In the genomic region with DNA sequence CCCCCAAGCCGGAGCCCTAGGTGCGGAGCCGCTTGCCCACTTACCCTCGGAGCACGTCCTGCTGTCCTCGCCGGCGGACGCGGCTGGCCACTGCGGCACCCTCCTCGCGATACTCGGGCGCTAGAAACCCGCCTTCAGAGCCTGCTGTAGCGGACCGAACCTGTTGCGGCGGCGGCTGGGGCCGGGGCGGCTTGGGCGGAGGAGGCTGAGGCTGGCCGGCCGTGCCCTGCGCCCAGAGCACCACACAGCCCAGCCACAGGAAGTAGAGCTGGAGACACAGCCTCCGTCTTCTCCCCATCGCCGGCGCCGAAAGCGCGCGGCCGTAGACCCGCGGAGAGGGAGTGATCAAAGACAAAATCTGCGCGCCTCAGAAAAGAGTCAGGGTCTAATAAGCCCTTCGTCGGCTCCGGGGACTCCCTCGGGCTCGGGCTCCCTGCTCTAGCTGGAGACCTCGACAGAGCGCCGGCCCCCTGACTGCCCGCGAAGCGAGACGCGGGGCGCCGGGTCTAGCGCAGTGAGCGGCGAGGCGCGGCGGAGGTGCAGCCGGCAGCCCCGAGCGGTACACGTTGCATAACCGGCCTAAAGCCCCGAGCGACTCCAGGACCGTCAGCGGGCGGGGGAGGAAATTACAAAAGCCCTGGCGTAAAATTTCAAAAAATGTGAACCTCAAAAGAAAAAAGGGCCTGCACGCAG, we compare ENCODE assay signal across 2 cellular contexts.
TF ChIP-seq lines count a peak whose summit lies in the region.

No MANE protein-coding gene starts in this region.

TF ChIP-seq in GM23338, 12 proteins besides CTCF, POLR2A, EP300 and RAD21:
- TF ChIP-seq, protein P1, sequence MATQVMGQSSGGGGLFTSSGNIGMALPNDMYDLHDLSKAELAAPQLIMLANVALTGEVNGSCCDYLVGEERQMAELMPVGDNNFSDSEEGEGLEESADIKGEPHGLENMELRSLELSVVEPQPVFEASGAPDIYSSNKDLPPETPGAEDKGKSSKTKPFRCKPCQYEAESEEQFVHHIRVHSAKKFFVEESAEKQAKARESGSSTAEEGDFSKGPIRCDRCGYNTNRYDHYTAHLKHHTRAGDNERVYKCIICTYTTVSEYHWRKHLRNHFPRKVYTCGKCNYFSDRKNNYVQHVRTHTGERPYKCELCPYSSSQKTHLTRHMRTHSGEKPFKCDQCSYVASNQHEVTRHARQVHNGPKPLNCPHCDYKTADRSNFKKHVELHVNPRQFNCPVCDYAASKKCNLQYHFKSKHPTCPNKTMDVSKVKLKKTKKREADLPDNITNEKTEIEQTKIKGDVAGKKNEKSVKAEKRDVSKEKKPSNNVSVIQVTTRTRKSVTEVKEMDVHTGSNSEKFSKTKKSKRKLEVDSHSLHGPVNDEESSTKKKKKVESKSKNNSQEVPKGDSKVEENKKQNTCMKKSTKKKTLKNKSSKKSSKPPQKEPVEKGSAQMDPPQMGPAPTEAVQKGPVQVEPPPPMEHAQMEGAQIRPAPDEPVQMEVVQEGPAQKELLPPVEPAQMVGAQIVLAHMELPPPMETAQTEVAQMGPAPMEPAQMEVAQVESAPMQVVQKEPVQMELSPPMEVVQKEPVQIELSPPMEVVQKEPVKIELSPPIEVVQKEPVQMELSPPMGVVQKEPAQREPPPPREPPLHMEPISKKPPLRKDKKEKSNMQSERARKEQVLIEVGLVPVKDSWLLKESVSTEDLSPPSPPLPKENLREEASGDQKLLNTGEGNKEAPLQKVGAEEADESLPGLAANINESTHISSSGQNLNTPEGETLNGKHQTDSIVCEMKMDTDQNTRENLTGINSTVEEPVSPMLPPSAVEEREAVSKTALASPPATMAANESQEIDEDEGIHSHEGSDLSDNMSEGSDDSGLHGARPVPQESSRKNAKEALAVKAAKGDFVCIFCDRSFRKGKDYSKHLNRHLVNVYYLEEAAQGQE (IDR thresholded peaks at IDR 0.05; ENCODE audit: unreplicated experiment): no peak
- TF ChIP-seq NANOG (IDR thresholded peaks at IDR 0.05; ENCODE audit: borderline replicate concordance): no peak
- TF ChIP-seq ZNF114 (CRISPR knock-in tag; IDR thresholded peaks at IDR 0.05): no peak
- TF ChIP-seq EZH2 (IDR thresholded peaks at IDR 0.05; ENCODE audit: low read depth, unreplicated experiment): peak; percentile 47
- TF ChIP-seq POLR2AphosphoS5 (IDR thresholded peaks at IDR 0.05; ENCODE audit: low read depth): no peak

TF ChIP-seq in neural cell, 6 proteins besides CTCF, POLR2A, EP300 and RAD21:
- peak; percentile 39 for TF ChIP-seq MXI1 (conservative IDR thresholded peaks at IDR 0.05; ENCODE audit: poor library complexity, severe bottlenecking)
- TF ChIP-seq EZH2 (IDR thresholded peaks at IDR 0.05; ENCODE audit: borderline replicate concordance, insufficient read depth, low read length, poor library complexity, severe bottlenecking): no peak
TF ChIP-seq in neural cell: peak in this region for 1.
